ENCODE assay signal across 14 cellular contexts in genomic region chr19:18158471-18158870, GRCh38. TPM values are rescaled to one million over a fixed set of nuclear protein-coding genes. Genes with fewer than 3 reads are reported as not detected.
DNase-seq lines count a peak whose midpoint lies in the region; ATAC-seq and TF ChIP-seq lines count a peak whose summit lies in the region.
"Had no signal": no experiment of that assay in that cellular context is flagged by ENCODE, and none has a peak within 500 bp of the region (broad histone marks: within the 10 kb centered on the region; RNA-seq: fewer than 3 reads in every experiment).

No MANE protein-coding gene starts in this region.

- H3K27ac ChIP-seq in HCT116 (ENCODE audit: low read depth, low read length) (peak overlapping the region; percentile 82), substantia nigra (ENCODE audit: low read depth, low read length, poor library complexity, severe bottlenecking) (peak overlapping the region; percentile 89)
- H3K27ac ChIP-seq: KMS-11 had no signal

- no peak for TF ChIP-seq RAD21 in HCT116 (IDR thresholded peaks at IDR 0.05; ENCODE audit: low read depth)

- no peak for DNase-seq in HCT116 (ENCODE audit: low read depth, low spot score)
- peak; percentile 24 for DNase-seq in NCI-H69 (lab: John Stamatoyannopoulos, UW)
- DNase-seq in substantia nigra (lab: John Stamatoyannopoulos, UW): no peak
- no peak for DNase-seq in kidney tubule cell (ENCODE audit: low spot score)
- no peak for DNase-seq in activated CD4-positive, alpha-beta T cell treated with anti-CD3 and anti-CD28 coated beads, Interleukin-2, amount 10 ng/mL, durations not matched to agents 7 days and 5 days
- no peak for DNase-seq in SKM-1 treated with dmso at 0.1 percent for 144 hours (lab: John Stamatoyannopoulos, UW; ENCODE audit: unreplicated experiment)
- DNase-seq: CD8-positive, alpha-beta memory T cell; GOT3; NCI-H1048; NCI-H774; SIG-M5 had no signal

- H3K36me3 ChIP-seq in HCT116 (ENCODE audit: control insufficient read depth in 1 of 2, insufficient read depth in 2 of 2, low read length in 2 of 2): peaks cover 13 to 29% of the 10 kb centered on the region in 2 experiments; a peak in 3 of 4 replicates

- CTCF ChIA-PET in HCT116 (lab: Charles Lee): interaction anchor here (1.3 kb wide), 1 partner anchor 45 kb away, joined by 5 read pairs; no protein-coding TSS in a partner anchor
- CTCF ChIA-PET in activated CD4-positive, alpha-beta T cell treated with anti-CD3 and anti-CD28 coated beads, Interleukin-2, amount 10 ng/mL, durations not matched to agents 7 days and 5 days (lab: Charles Lee): interaction anchor here (0.6 to 1.2 kb wide), 2 partner anchors 93 to 96 kb away, joined by 3 to 4 read pairs; no protein-coding TSS in a partner anchor

- intact Hi-C loops in HCT116 (cut with micrococcal nuclease): loop anchor here (10.0 kb wide), 1 partner anchor 154 kb away; the partner anchor contains the start of gene ARRDC2

- no peaks in the 10 kb centered on the region for H3K9me3 Mint-ChIP-seq in brain
- H3K9me3 Mint-ChIP-seq in activated CD4-positive, alpha-beta T cell treated with anti-CD3 and anti-CD28 coated beads, Interleukin-2, amount 10 ng/mL, durations not matched to agents 7 days and 5 days: no peaks in the 10 kb centered on the region
- H3K9me3 Mint-ChIP-seq: CD8-positive, alpha-beta memory T cell had no signal

- POLR2A ChIA-PET in HCT116 (lab: Charles Lee): no interaction called here
- POLR2A ChIA-PET in activated CD4-positive, alpha-beta T cell treated with anti-CD3 and anti-CD28 coated beads, Interleukin-2, amount 10 ng/mL, durations not matched to agents 7 days and 5 days (lab: Charles Lee): no interaction called here

- H3K4me3 Mint-ChIP-seq in brain: peak overlapping the region in 4 of 5 experiments; percentile 10 to 78 (median 71)
- H3K4me3 Mint-ChIP-seq in activated CD4-positive, alpha-beta T cell treated with anti-CD3 and anti-CD28 coated beads, Interleukin-2, amount 10 ng/mL, durations not matched to agents 7 days and 5 days: no peak overlapping the region
- H3K4me3 Mint-ChIP-seq: CD8-positive, alpha-beta memory T cell had no signal

- H4K20me1 ChIP-seq in HCT116 (ENCODE audit: insufficient read depth): no peaks in the 10 kb centered on the region

- no peak overlapping the region for H2AFZ ChIP-seq in HCT116 (ENCODE audit: low read depth, low read length, poor library complexity, severe bottlenecking)

- no peaks in the 10 kb centered on the region for H3K9me2 ChIP-seq in HCT116 (ENCODE audit: insufficient read depth)

- BruUV-seq in HCT116 (replicated peaks; lab: Mats Ljungman, UMichigan): no TSS peak

- H3K27me3 ChIP-seq in HCT116 (ENCODE audit: insufficient read depth, low read length): no peaks in the 10 kb centered on the region
- H3K27me3 ChIP-seq: BLaER1 treated with 17β-estradiol and CSF1 and Interleukin-3, amounts not matched to agents 10 nM and 100 nM had no signal

- H3K4me1 Mint-ChIP-seq in brain: peaks cover 48% of the 10 kb centered on the region
- H3K4me1 Mint-ChIP-seq in activated CD4-positive, alpha-beta T cell treated with anti-CD3 and anti-CD28 coated beads, Interleukin-2, amount 10 ng/mL, durations not matched to agents 7 days and 5 days: peaks cover 17% of the 10 kb centered on the region

- peaks cover 4% of the 10 kb centered on the region for H3K27me3 Mint-ChIP-seq in brain
- H3K27me3 Mint-ChIP-seq in activated CD4-positive, alpha-beta T cell treated with anti-CD3 and anti-CD28 coated beads, Interleukin-2, amount 10 ng/mL, durations not matched to agents 7 days and 5 days: no peaks in the 10 kb centered on the region
- H3K27me3 Mint-ChIP-seq: CD8-positive, alpha-beta memory T cell had no signal

- TF ChIP-seq CTCF in HCT116 (IDR thresholded peaks at IDR 0.05 in 2 of 3, conservative IDR thresholded peaks at IDR 0.05 in 1 of 3; ENCODE audit: borderline replicate concordance in 1 of 3, insufficient read depth in 1 of 3, low read depth in 2 of 3, low read length in 2 of 3) (no peak), brain (conservative IDR thresholded peaks at IDR 0.05) (no peak)

- RAD21 ChIA-PET in HCT116 (lab: Charles Lee; ENCODE audit: low non-redundant PET in 1 of 2, low total read pairs in 2 of 2, uncharacterized antibody in 2 of 2, unreplicated experiment in 2 of 2): no interaction called here

- no peaks in the 10 kb centered on the region for H3K9me3 ChIP-seq in HCT116 (ENCODE audit: control insufficient read depth in 1 of 2, insufficient read depth in 1 of 2, low read depth in 1 of 2, low read length in 2 of 2)
- H3K9me3 ChIP-seq: BLaER1 treated with 17β-estradiol and CSF1 and Interleukin-3, amounts not matched to agents 10 nM and 100 nM had no signal

- H3K9ac ChIP-seq in HCT116 (ENCODE audit: low read length): no peak overlapping the region
- H3K9ac ChIP-seq: KMS-11 had no signal

- TF ChIP-seq POLR2A in HCT116 (IDR thresholded peaks at IDR 0.05; ENCODE audit: borderline replicate concordance, extremely low read depth, insufficient read depth, insufficient read length): no peak

- H3K27ac Mint-ChIP-seq in brain: peak overlapping the region; percentile 93 to 97 (median 94)
- no peak overlapping the region for H3K27ac Mint-ChIP-seq in activated CD4-positive, alpha-beta T cell treated with anti-CD3 and anti-CD28 coated beads, Interleukin-2, amount 10 ng/mL, durations not matched to agents 7 days and 5 days

- ATAC-seq in HCT116: no peak

- H3K36me3 Mint-ChIP-seq in brain: peaks cover 28% of the 10 kb centered on the region
- peaks cover 2% of the 10 kb centered on the region for H3K36me3 Mint-ChIP-seq in activated CD4-positive, alpha-beta T cell treated with anti-CD3 and anti-CD28 coated beads, Interleukin-2, amount 10 ng/mL, durations not matched to agents 7 days and 5 days (ENCODE audit: low read depth)

- peaks cover 41 to 56% of the 10 kb centered on the region in 2 experiments for H3K4me1 ChIP-seq in HCT116 (ENCODE audit: control insufficient read depth in 1 of 2, insufficient read depth in 2 of 2, low read length in 2 of 2)

- H3K79me2 ChIP-seq in HCT116 (ENCODE audit: insufficient read depth, low read length): peaks cover 34% of the 10 kb centered on the region

- H3K4me3 ChIP-seq in HCT116 (replicated peaks in 1 of 2; ENCODE audit: low read depth in 1 of 2, low read length in 2 of 2): no peak overlapping the region
- H3K4me3 ChIP-seq: BLaER1 treated with 17β-estradiol and CSF1 and Interleukin-3, amounts not matched to agents 10 nM and 100 nM had no signal

- H3K4me2 ChIP-seq in HCT116 (ENCODE audit: low read length): no peak overlapping the region
- H3K4me2 ChIP-seq: KMS-11 had no signal

TF ChIP-seq in HCT116, 20 proteins besides CTCF, POLR2A, EP300 and RAD21 (continues in another document):
- TF ChIP-seq ZNF274 (IDR thresholded peaks at IDR 0.05; ENCODE audit: low read depth, low read length): no peak
- no peak for TF ChIP-seq ELF1 (IDR thresholded peaks at IDR 0.05; ENCODE audit: borderline replicate concordance, low read depth)
- TF ChIP-seq TCF7L2 (IDR thresholded peaks at IDR 0.05; ENCODE audit: borderline replicate concordance, extremely low read depth, insufficient read depth, insufficient read length): no peak
- TF ChIP-seq SIN3A (IDR thresholded peaks at IDR 0.05; ENCODE audit: low read depth): no peak
- TF ChIP-seq EZH2 (IDR thresholded peaks at IDR 0.05): no peak
- no peak for TF ChIP-seq EGR1 (IDR thresholded peaks at IDR 0.05; ENCODE audit: low read depth)
- no peak for TF ChIP-seq YY1 (IDR thresholded peaks at IDR 0.05; ENCODE audit: extremely low read depth, insufficient replicate concordance, low read depth, low read length)
- no peak for TF ChIP-seq FOSL1 (IDR thresholded peaks at IDR 0.05; ENCODE audit: low read depth)
- TF ChIP-seq ATF3 (IDR thresholded peaks at IDR 0.05): no peak
- no peak for TF ChIP-seq SRF (IDR thresholded peaks at IDR 0.05; ENCODE audit: low read depth)
- no peak for TF ChIP-seq ZBTB33 (IDR thresholded peaks at IDR 0.05; ENCODE audit: extremely low read depth, insufficient replicate concordance, low read length)

RNA-seq across cellular contexts. Expression of gene PIK3R2, which starts 5.5 kb away (rescaled TPM):
- 53.4 TPM for total RNA-seq in HCT116 (2021; ENCODE audit: unreplicated experiment)
- polyA plus RNA-seq in HCT116 (2012): 21.2 and 32.2 TPM in 2 replicates
- 30.0 TPM for polyA plus RNA-seq in brain (ENCODE audit: insufficient read depth, low read depth, low replicate concordance)
- 10 to 100 TPM; 12.6 to 13.1 TPM for total RNA-seq in activated CD4-positive, alpha-beta T cell treated with anti-CD3 and anti-CD28 coated beads, Interleukin-2, amount 10 ng/mL, durations not matched to agents 7 days and 5 days

RNA-seq across cellular contexts. Expression of gene IFI30, which starts 15.1 kb away (rescaled TPM):
- 64.6 TPM for total RNA-seq in HCT116 (2021; ENCODE audit: unreplicated experiment)
- 62.9 and 82.1 TPM in 2 replicates for polyA plus RNA-seq in HCT116 (2012)
- 55.7 TPM for polyA plus RNA-seq in brain (ENCODE audit: insufficient read depth, low read depth, low replicate concordance)
- 10 to 100 TPM; 54.1 to 58.9 TPM for total RNA-seq in activated CD4-positive, alpha-beta T cell treated with anti-CD3 and anti-CD28 coated beads, Interleukin-2, amount 10 ng/mL, durations not matched to agents 7 days and 5 days

RNA-seq across cellular contexts. Expression of gene MPV17L2, which starts 34.5 kb away (rescaled TPM):
- total RNA-seq in HCT116 (2021; ENCODE audit: unreplicated experiment): 18.7 TPM
- polyA plus RNA-seq in HCT116 (2012): 19.2 and 19.3 TPM in 2 replicates
- polyA plus RNA-seq in brain (ENCODE audit: insufficient read depth, low read depth, low replicate concordance): 19.0 TPM
- total RNA-seq in activated CD4-positive, alpha-beta T cell treated with anti-CD3 and anti-CD28 coated beads, Interleukin-2, amount 10 ng/mL, durations not matched to agents 7 days and 5 days: 1 to 10 TPM; 6.1 to 6.5 TPM

RNA-seq across cellular contexts. Expression of gene RAB3A, which starts 45.4 kb away (rescaled TPM):
- total RNA-seq in HCT116 (2021; ENCODE audit: unreplicated experiment): 10.6 TPM
- polyA plus RNA-seq in HCT116 (2012): 18.2 and 22.6 TPM in 2 replicates
- 184 TPM for polyA plus RNA-seq in brain (ENCODE audit: insufficient read depth, low read depth, low replicate concordance)
- 1 to 10 TPM; 4.0 to 5.2 TPM for total RNA-seq in activated CD4-positive, alpha-beta T cell treated with anti-CD3 and anti-CD28 coated beads, Interleukin-2, amount 10 ng/mL, durations not matched to agents 7 days and 5 days
